In genomic region chr4:20577702-20578101, GRCh38 we compare ENCODE assay signal across 30 cellular contexts.
DNase-seq lines count a peak whose midpoint lies in the region; ATAC-seq, FAIRE-seq and TF ChIP-seq lines count a peak whose summit lies in the region.
"Had no signal": no experiment of that assay in that cellular context is flagged by ENCODE, and none has a peak within 500 bp of the region (broad histone marks: within the 10 kb centered on the region; RNA-seq: fewer than 3 reads in every experiment).

No MANE protein-coding gene starts in this region.

- H3K79me1 ChIP-seq in IMR-90 (ENCODE audit: low read depth in 1 of 2, low read length in 2 of 2) = no peaks in the 10 kb centered on the region

- H3K4ac ChIP-seq in IMR-90 (ENCODE audit: low read depth, low read length) = no peak overlapping the region

- no peak overlapping the region for H3K9ac ChIP-seq in HepG2 (ENCODE audit: insufficient read depth, low read depth, low read length)
- no peak overlapping the region for H3K9ac ChIP-seq in IMR-90 (ENCODE audit: low read depth, low read length)
- H3K9ac ChIP-seq: BLaER1; BLaER1 treated with 17β-estradiol and CSF1 and Interleukin-3, amounts not matched to agents 10 nM and 100 nM had no signal

- H3K4me3 ChIP-seq in HepG2 (replicated peaks in 1 of 3; ENCODE audit: insufficient read depth in 1 of 3, low read depth in 2 of 3, low read length in 3 of 3) (no peak overlapping the region), right lobe of liver (no peak overlapping the region), A549 (no peak overlapping the region), IMR-90 (ENCODE audit: insufficient read depth, low read depth, low read length) (no peak overlapping the region), small intestine (ENCODE audit: low read depth in 1 of 2, low read length in 2 of 2) (no peak overlapping the region)
- H3K4me3 ChIP-seq: BLaER1; BLaER1 treated with 17β-estradiol and CSF1 and Interleukin-3, amounts not matched to agents 10 nM and 100 nM had no signal

- dilution Hi-C loops in IMR-90 (cut with HindIII; ENCODE audit: low sequenced_read_pairs, unreplicated experiment) = no loop called here

- no peaks in the 10 kb centered on the region; a peak in 1 of 5 replicates for H3K27me3 ChIP-seq in HepG2 (ENCODE audit: control insufficient read depth in 1 of 2, insufficient read depth in 2 of 2, low read length in 2 of 2)
- no peaks in the 10 kb centered on the region for H3K27me3 ChIP-seq in right lobe of liver
- no peaks in the 10 kb centered on the region for H3K27me3 ChIP-seq in IMR-90 (ENCODE audit: control insufficient read depth, insufficient read depth, low read length)
- no peaks in the 10 kb centered on the region for H3K27me3 ChIP-seq in small intestine (ENCODE audit: control insufficient read depth in 2 of 2, insufficient read depth in 2 of 2, low read length in 2 of 2)
- H3K27me3 ChIP-seq: BLaER1; BLaER1 treated with 17β-estradiol and CSF1 and Interleukin-3, amounts not matched to agents 10 nM and 100 nM had no signal

- no peak overlapping the region for H2BK20ac ChIP-seq in IMR-90 (ENCODE audit: low read depth, low read length)

- no peak for ATAC-seq in HepG2
- ATAC-seq in right lobe of liver = no peak
- no peak for ATAC-seq in A549
- no peak for ATAC-seq in IMR-90 (ENCODE audit: low read depth)
- ATAC-seq: CD8-positive, alpha-beta T cell had no signal

- H3K23ac ChIP-seq in IMR-90 (ENCODE audit: low read depth, low read length) = no peak overlapping the region

- H3K4me2 ChIP-seq in HepG2 (ENCODE audit: low read depth, low read length) (no peak overlapping the region), A549 (no peak overlapping the region), IMR-90 (ENCODE audit: low read depth, low read length) (no peak overlapping the region)
- H3K4me2 ChIP-seq: BLaER1; BLaER1 treated with 17β-estradiol and CSF1 and Interleukin-3, amounts not matched to agents 10 nM and 100 nM had no signal

- no peak overlapping the region for H3K56ac ChIP-seq in IMR-90 (ENCODE audit: extremely low read depth, insufficient read depth, low read length)

- CTCF ChIA-PET in HepG2 (lab: Yijun Ruan, JAX; ENCODE audit: low intra/inter-chr PET ratio, low total read pairs) = no interaction called here
- CTCF ChIA-PET in A549 (lab: Yijun Ruan, JAX) = no interaction called here
- CTCF ChIA-PET in IMR-90 (lab: Yijun Ruan, JAX) = no interaction called here

- H3K9me1 ChIP-seq in IMR-90 (ENCODE audit: insufficient read depth, low read length) = no peaks in the 10 kb centered on the region

- TF ChIP-seq RAD21 in HepG2 (CRISPR knock-in tag; IDR thresholded peaks at IDR 0.05) (no peak), A549 (conservative IDR thresholded peaks at IDR 0.05 in 1 of 2, IDR thresholded peaks at IDR 0.05 in 1 of 2) (no peak), IMR-90 (IDR thresholded peaks at IDR 0.05; ENCODE audit: low read length) (no peak)

- H4K20me1 ChIP-seq in HepG2 (ENCODE audit: insufficient read depth, low read length) (no peaks in the 10 kb centered on the region), IMR-90 (ENCODE audit: insufficient read depth, low read length) (no peaks in the 10 kb centered on the region)
- H4K20me1 ChIP-seq: BLaER1; BLaER1 treated with 17β-estradiol and CSF1 and Interleukin-3, amounts not matched to agents 10 nM and 100 nM had no signal

- no peak overlapping the region for H3K18ac ChIP-seq in IMR-90 (ENCODE audit: low read depth, low read length)

- no peak overlapping the region for H2BK15ac ChIP-seq in IMR-90 (ENCODE audit: low read depth, low read length)

- no peak overlapping the region for H2AK5ac ChIP-seq in IMR-90 (ENCODE audit: low read depth, low read length)

- H3K79me2 ChIP-seq in HepG2 (ENCODE audit: insufficient read depth, low read length) = no peaks in the 10 kb centered on the region

- TF ChIP-seq EP300 in HepG2 (IDR thresholded peaks at IDR 0.05; ENCODE audit: low read depth in 2 of 2, low read length in 2 of 2) (no peak), HepG2 (CRISPR knock-in tag; IDR thresholded peaks at IDR 0.05; ENCODE audit: borderline replicate concordance) (no peak), A549 (IDR thresholded peaks at IDR 0.05) (no peak)

- BruUV-seq in HepG2 (replicated peaks; lab: Mats Ljungman, UMichigan) (no TSS peak), IMR-90 (replicated peaks; lab: Mats Ljungman, UMichigan) (no TSS peak)

- no peak overlapping the region for H2BK120ac ChIP-seq in IMR-90 (ENCODE audit: low read depth, low read length)

- no peak overlapping the region for H3K27ac ChIP-seq in HepG2 (ENCODE audit: extremely low read length, insufficient read depth, low read length)
- H3K27ac ChIP-seq in right lobe of liver = no peak overlapping the region
- no peak overlapping the region for H3K27ac ChIP-seq in A549
- H3K27ac ChIP-seq in IMR-90 (ENCODE audit: insufficient read depth, low read length) = no peak overlapping the region
- no peak overlapping the region for H3K27ac ChIP-seq in small intestine (ENCODE audit: low read depth in 1 of 2, low read length in 1 of 2)
- H3K27ac ChIP-seq: 22Rv1; BLaER1; BLaER1 treated with 17β-estradiol and CSF1 and Interleukin-3, amounts not matched to agents 10 nM and 100 nM; C4-2B had no signal

- H3K14ac ChIP-seq in IMR-90 (replicated peaks; ENCODE audit: low read depth, low read length) = no peak overlapping the region

- H2AFZ ChIP-seq in HepG2 (ENCODE audit: low read length) (no peak overlapping the region), IMR-90 (replicated peaks; ENCODE audit: low read length, poor library complexity) (no peak overlapping the region)

- no peak for TF ChIP-seq POLR2A in HepG2 (IDR thresholded peaks at IDR 0.05; ENCODE audit: insufficient read depth in 1 of 2, low read depth in 2 of 2, low read length in 2 of 2)
- TF ChIP-seq POLR2A in right lobe of liver (IDR thresholded peaks at IDR 0.05) = no peak
- TF ChIP-seq POLR2A in A549 (IDR thresholded peaks at IDR 0.05; ENCODE audit: low read length) = no peak
- TF ChIP-seq POLR2A in IMR-90 (IDR thresholded peaks at IDR 0.05; ENCODE audit: low read depth, low read length) = no peak

- no peak overlapping the region for H4K91ac ChIP-seq in IMR-90 (ENCODE audit: insufficient read depth, low read depth, low read length)

- H2AK9ac ChIP-seq in IMR-90 (replicated peaks; ENCODE audit: low read depth, low read length, poor library complexity) = no peak overlapping the region

- 0% methylated on average over 2 of the region's 2 CpGs for WGBS in HepG2 (ENCODE audit: low lambda C conversion rate)
- 45% methylated on average over 2 of the region's 2 CpGs for WGBS in right lobe of liver (ENCODE audit: insufficient coverage, low coverage, low lambda C conversion rate, missing lambda C conversion rate)
- 2% methylated on average over 2 of the region's 2 CpGs for WGBS in A549 (ENCODE audit: missing lambda C conversion rate)
- WGBS in IMR-90 (ENCODE audit: extremely low coverage in 2 of 2, insufficient read length in 1 of 2), 2 experiments = no CpG with 5 or more reads among the region's 2 CpGs
- 65 to 68% (median 65%) methylated on average over 2 of the region's 2 CpGs for WGBS in small intestine, 3 donors

- no peak overlapping the region for H4K5ac ChIP-seq in IMR-90 (ENCODE audit: low read depth, low read length)

- no peak overlapping the region for H2BK5ac ChIP-seq in IMR-90 (ENCODE audit: low read depth, low read length, poor library complexity, severe bottlenecking)

- TF ChIP-seq CTCF in HepG2 (CRISPR knock-in tag; IDR thresholded peaks at IDR 0.05) (no peak), right lobe of liver (IDR thresholded peaks at IDR 0.05) (no peak), A549 (IDR thresholded peaks at IDR 0.05) (no peak), IMR-90 (conservative IDR thresholded peaks at IDR 0.05; ENCODE audit: low read depth, low read length) (no peak), D721Med (IDR thresholded peaks at IDR 0.05; ENCODE audit: insufficient read depth, missing control alignments) (no peak)

- no peak overlapping the region for H4K8ac ChIP-seq in IMR-90 (ENCODE audit: low read depth in 2 of 2, low read length in 2 of 2)

- H3K9me3 ChIP-seq in HepG2 (ENCODE audit: low read length) (no peaks in the 10 kb centered on the region), right lobe of liver (peaks cover 0 to 2% (median 0%) of the 10 kb centered on the region in 4 donors), A549 (no peaks in the 10 kb centered on the region), IMR-90 (ENCODE audit: control insufficient read depth, insufficient read depth, low read length) (no peaks in the 10 kb centered on the region), small intestine (ENCODE audit: control insufficient read depth, low read depth) (no peaks in the 10 kb centered on the region)
- H3K9me3 ChIP-seq: BE2C; BLaER1; BLaER1 treated with 17β-estradiol and CSF1 and Interleukin-3, amounts not matched to agents 10 nM and 100 nM; Caco-2 had no signal

- H3K36me3 ChIP-seq in HepG2 (replicated peaks in 1 of 2; ENCODE audit: control insufficient read depth in 1 of 2, insufficient read depth in 2 of 2, low read length in 2 of 2) = no peaks in the 10 kb centered on the region
- no peaks in the 10 kb centered on the region for H3K36me3 ChIP-seq in right lobe of liver
- no peaks in the 10 kb centered on the region for H3K36me3 ChIP-seq in IMR-90 (ENCODE audit: control insufficient read depth, insufficient read depth, low read length)
- H3K36me3 ChIP-seq in small intestine (ENCODE audit: control insufficient read depth in 2 of 2, insufficient read depth in 2 of 2, low read length in 2 of 2) = no peaks in the 10 kb centered on the region
- H3K36me3 ChIP-seq: BE2C; BLaER1; BLaER1 treated with 17β-estradiol and CSF1 and Interleukin-3, amounts not matched to agents 10 nM and 100 nM had no signal

- FAIRE-seq in HepG2 (lab: Jason Lieb, UNC) (no peak), A549 (lab: Jason Lieb, UNC) (no peak), D721Med (lab: Jason Lieb, UNC) (no peak), small intestine (lab: Jason Lieb, UNC) (no peak)
- FAIRE-seq: A204.1 had no signal

- H3K4me1 ChIP-seq in HepG2 (ENCODE audit: insufficient read depth, low read length) (no peaks in the 10 kb centered on the region), right lobe of liver (no peaks in the 10 kb centered on the region), A549 (no peaks in the 10 kb centered on the region), IMR-90 (ENCODE audit: control insufficient read depth, insufficient read depth, low read length) (no peaks in the 10 kb centered on the region), small intestine (ENCODE audit: control insufficient read depth in 2 of 2, insufficient read depth in 1 of 2, low read depth in 1 of 2, low read length in 1 of 2) (no peaks in the 10 kb centered on the region)
- H3K4me1 ChIP-seq: BE2C; BLaER1; BLaER1 treated with 17β-estradiol and CSF1 and Interleukin-3, amounts not matched to agents 10 nM and 100 nM; Caco-2 had no signal

- in situ Hi-C loops in HepG2 (cut with HindIII; ENCODE audit: extremely low pct_ligation_motif_present, low pct_unique_long_range_greater_than_20kb) (no loop called here), IMR-90 (cut with MboI; ENCODE audit: low sequenced_read_pairs) (no loop called here)

- intact Hi-C loops in HepG2 (cut with micrococcal nuclease; ENCODE audit: unreplicated experiment) (no loop called here), right lobe of liver (cut with DNase I) (no loop called here), IMR-90 (cut with micrococcal nuclease) (no loop called here)

- no peak for DNase-seq in HepG2 (ENCODE audit: low spot score)
- no peak for DNase-seq in right lobe of liver
- DNase-seq in A549 (ENCODE audit: low read depth in 1 of 2, low spot score in 1 of 2) = no peak
- DNase-seq in IMR-90 = no peak
- no peak for DNase-seq in D721Med (ENCODE audit: insufficient read length, low spot score)
- DNase-seq in small intestine = no peak
- DNase-seq: 8988T; ACHN; AML-193; BE2C; C1 segment of cervical spinal cord; Caco-2; Calu3; CD4-positive, alpha-beta memory T cell; CD4-positive, alpha-beta T cell; CD4-positive, CD25-positive, alpha-beta regulatory T cell; CD8-positive, alpha-beta memory T cell; CD8-positive, alpha-beta T cell; COR-L47; DMS 273 treated with DMSO at 0.1 percent for 48 hours; DMS153; DMS53; DMS79; DMS79 treated with DMSO at 0.1 percent for 48 hours; DND-41 had no signal

- POLR2A ChIA-PET in HepG2 (lab: Yijun Ruan, JAX) = no interaction called here
- POLR2A ChIA-PET in A549 (lab: Yijun Ruan, JAX) = no interaction called here
- POLR2A ChIA-PET in IMR-90 (lab: Charles Lee; ENCODE audit: unreplicated experiment) = no interaction called here

Comparison
In these comparisons a context has a peak if more than half of its experiments do, and no peak if none do; other contexts are left out.
1. Of the 38 proteins assayed by ChIP-seq in both HepG2 and A549: peak only in HepG2: none; only in A549: none; in both: MAFK; in neither: 37.